In the genomic region with DNA sequence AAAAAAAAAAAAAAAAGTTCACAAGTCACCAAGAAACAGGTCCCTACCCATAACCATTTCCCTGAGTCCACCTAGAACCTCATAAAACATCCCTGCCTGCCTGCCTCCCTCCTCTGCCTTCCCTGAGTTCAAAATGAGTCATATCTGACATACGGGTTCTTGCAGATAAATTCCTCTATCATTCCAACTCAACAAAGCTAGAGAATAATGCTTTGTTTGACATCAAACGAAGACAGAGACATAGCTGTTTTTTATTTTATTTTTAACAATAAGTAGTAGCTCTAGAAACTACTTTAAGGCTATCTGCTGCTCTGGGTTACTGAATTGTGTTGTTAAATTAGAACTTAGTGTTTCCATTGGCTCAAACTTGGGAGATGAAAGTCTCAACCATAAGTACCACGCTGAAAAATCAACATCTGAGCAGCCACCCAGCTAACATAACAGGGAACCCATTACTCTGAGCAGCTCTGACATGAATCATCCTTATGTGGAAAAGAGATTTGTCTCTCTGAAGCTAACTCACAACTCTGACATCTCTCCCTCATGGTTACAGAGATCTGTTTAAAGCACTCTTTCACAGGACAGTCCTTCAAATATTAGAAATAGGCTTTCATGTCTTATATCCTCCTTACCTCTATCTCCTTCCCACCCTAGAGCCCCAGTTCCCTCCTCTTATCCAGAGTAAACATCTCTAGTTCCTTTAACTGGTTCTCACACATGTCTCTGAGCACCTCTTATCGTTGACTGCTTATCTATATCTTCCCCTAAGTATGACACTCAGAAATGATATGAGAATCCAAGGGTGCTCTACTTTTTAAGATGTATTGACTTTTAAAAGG, we compare ENCODE assay signal across 8 cellular contexts. TPM values are rescaled to one million over a fixed set of nuclear protein-coding genes. Genes with fewer than 3 reads are reported as not detected.
A peak's percentile ranks its signal among the peaks of the same experiment; 100 is the strongest.
DNase-seq lines count a peak whose midpoint lies in the region; ATAC-seq and TF ChIP-seq lines count a peak whose summit lies in the region.

No MANE protein-coding gene starts in this region.

- H3K9me3 ChIP-seq in CD4-positive, alpha-beta T cell (ENCODE audit: control insufficient read depth, low read length): peaks cover 6% of the 10 kb centered on the region
- H3K9me3 ChIP-seq in OCI-LY1 (ENCODE audit: low read length): peaks cover 3% of the 10 kb centered on the region; the same call in 1 of the 2 replicates
- H3K9me3 ChIP-seq in naive thymus-derived CD4-positive, alpha-beta T cell (ENCODE audit: control insufficient read depth in 2 of 3, low read length in 3 of 3): peaks cover 0 to 6% (median 0%) of the 10 kb centered on the region in 3 experiments

- no peaks in the 10 kb centered on the region for H3K9me2 ChIP-seq in OCI-LY1 (ENCODE audit: low read depth, low read length)

- TF ChIP-seq CTCF in CD4-positive, alpha-beta T cell (IDR thresholded peaks at IDR 0.05): no peak
- no peak for TF ChIP-seq CTCF in OCI-LY1 (IDR thresholded peaks at IDR 0.05; ENCODE audit: low read length)

- H3K4me1 ChIP-seq in OCI-LY1 (ENCODE audit: insufficient read depth, low read length, severe bottlenecking): peaks cover 59% of the 10 kb centered on the region
- H3K4me1 ChIP-seq in naive thymus-derived CD4-positive, alpha-beta T cell (ENCODE audit: control insufficient read depth in 2 of 2, insufficient read depth in 2 of 2, low read length in 2 of 2): peaks cover 13 to 39% of the 10 kb centered on the region in 2 donors

- peaks cover 40% of the 10 kb centered on the region for H3K36me3 Mint-ChIP-seq in CD4-positive, alpha-beta T cell (ENCODE audit: low read depth)
- peaks cover 21% of the 10 kb centered on the region for H3K36me3 Mint-ChIP-seq in central memory CD8-positive, alpha-beta T cell (ENCODE audit: insufficient read depth)
- peaks cover 15 to 35% (median 24%) of the 10 kb centered on the region in 5 donors for H3K36me3 Mint-ChIP-seq in naive thymus-derived CD4-positive, alpha-beta T cell

- intact Hi-C loops in CD4-positive, alpha-beta T cell (cut with DNase I, micrococcal nuclease): no loop called here
- intact Hi-C loops in naive thymus-derived CD4-positive, alpha-beta T cell (cut with micrococcal nuclease): no loop called here

- H2AFZ ChIP-seq in OCI-LY1 (ENCODE audit: low read length): no peak overlapping the region

- no peaks in the 10 kb centered on the region for H3K27me3 ChIP-seq in CD4-positive, alpha-beta T cell (ENCODE audit: control insufficient read depth, insufficient read depth, low read length)
- no peaks in the 10 kb centered on the region for H3K27me3 ChIP-seq in OCI-LY1 (ENCODE audit: insufficient read depth, low read length)
- H3K27me3 ChIP-seq in naive thymus-derived CD4-positive, alpha-beta T cell (ENCODE audit: control insufficient read depth in 2 of 2, insufficient read depth in 2 of 2, low read length in 2 of 2): no peaks in the 10 kb centered on the region

- no peak overlapping the region; the same call in 1 of the 2 replicates for H3K9ac ChIP-seq in OCI-LY1 (ENCODE audit: low read length)

- H3K4me1 Mint-ChIP-seq in CD4-positive, alpha-beta T cell (ENCODE audit: low read depth): peaks cover 75% of the 10 kb centered on the region
- H3K4me1 Mint-ChIP-seq in central memory CD8-positive, alpha-beta T cell: peaks cover 60% of the 10 kb centered on the region
- peaks cover 50 to 81% (median 77%) of the 10 kb centered on the region in 7 donors for H3K4me1 Mint-ChIP-seq in naive thymus-derived CD4-positive, alpha-beta T cell

- CTCF ChIA-PET in CD4-positive, alpha-beta T cell (lab: Charles Lee): interaction anchor here (0.7 to 1.6 kb wide), 3 partner anchors 10 to 94 kb away, joined by 3 to 4 read pairs (median 4); no protein-coding TSS in a partner anchor
- CTCF ChIA-PET in naive thymus-derived CD4-positive, alpha-beta T cell (lab: Charles Lee): interaction anchor here (1.2 kb wide), 1 partner anchor 10 kb away, joined by 5 read pairs; no protein-coding TSS in a partner anchor

- POLR2A ChIA-PET in CD4-positive, alpha-beta T cell (lab: Charles Lee): interaction anchor here (2.0 kb wide), 1 partner anchor 12 kb away, joined by 10 read pairs; a partner anchor contains a TSS
- POLR2A ChIA-PET in naive thymus-derived CD4-positive, alpha-beta T cell (lab: Charles Lee): interaction anchor here (0.7 to 3.5 kb wide), 3 partner anchors 9 to 85 kb away, joined by 3 to 34 read pairs (median 4); a partner anchor contains a TSS

- H4K20me1 ChIP-seq in OCI-LY1 (ENCODE audit: insufficient read depth, low read length): no peaks in the 10 kb centered on the region

- peak overlapping the region; percentile 90 for H3K27ac Mint-ChIP-seq in CD4-positive, alpha-beta T cell
- H3K27ac Mint-ChIP-seq in central memory CD8-positive, alpha-beta T cell (ENCODE audit: low read depth): peak overlapping the region; percentile 6
- H3K27ac Mint-ChIP-seq in naive thymus-derived CD4-positive, alpha-beta T cell: peak overlapping the region; percentile 78 to 98 (median 89)

- DNase-seq in CD4-positive, alpha-beta T cell: no peak
- no peak for DNase-seq in central memory CD8-positive, alpha-beta T cell (ENCODE audit: low spot score in 2 of 2)
- DNase-seq in naive thymus-derived CD4-positive, alpha-beta T cell: peak in 1 of 9 donors; percentile 35
- DNase-seq in NCI-H2171 treated with DMSO at 0.1 percent for 48 hours (lab: John Stamatoyannopoulos, UW): no peak
- DNase-seq in stimulated activated CD4-positive, alpha-beta T cell treated with anti-CD3 and anti-CD28 coated beads, Interleukin-4, amount 100 ng/mL, for 24 hours: no peak

- peak; percentile 44 for ATAC-seq in CD4-positive, alpha-beta T cell (ENCODE audit: poor library complexity)
- ATAC-seq in central memory CD8-positive, alpha-beta T cell (replicated peaks; ENCODE audit: extremely low read depth, poor library complexity, severe bottlenecking): no peak
- ATAC-seq in naive thymus-derived CD4-positive, alpha-beta T cell: peak; percentile 52
- no peak for ATAC-seq in HG03280 (IDR thresholded peaks at IDR 0.05; ENCODE audit: unreplicated experiment)
- ATAC-seq in HG03039 (IDR thresholded peaks at IDR 0.05; ENCODE audit: unreplicated experiment): no peak

- peak overlapping the region; percentile 52 for H3K4me3 Mint-ChIP-seq in CD4-positive, alpha-beta T cell
- H3K4me3 Mint-ChIP-seq in central memory CD8-positive, alpha-beta T cell: no peak overlapping the region
- peak overlapping the region; percentile 23 to 74 (median 60) for H3K4me3 Mint-ChIP-seq in naive thymus-derived CD4-positive, alpha-beta T cell

- 0 out of 2 replicates have a peak overlapping the region, but pooled peaks have one; percentile 41 for H3K4me2 ChIP-seq in OCI-LY1 (ENCODE audit: low read length)

- H3K79me2 ChIP-seq in OCI-LY1 (ENCODE audit: insufficient read depth, low read length): peaks cover 80% of the 10 kb centered on the region

- no peaks in the 10 kb centered on the region for H3F3A ChIP-seq in OCI-LY1 (ENCODE audit: insufficient read depth, low read length)

- H3K9me3 Mint-ChIP-seq in CD4-positive, alpha-beta T cell: peaks cover 7% of the 10 kb centered on the region
- peaks cover 6% of the 10 kb centered on the region for H3K9me3 Mint-ChIP-seq in central memory CD8-positive, alpha-beta T cell
- peaks cover 3 to 16% (median 9%) of the 10 kb centered on the region in 11 donors for H3K9me3 Mint-ChIP-seq in naive thymus-derived CD4-positive, alpha-beta T cell

- H3K27me3 Mint-ChIP-seq in CD4-positive, alpha-beta T cell: no peaks in the 10 kb centered on the region
- H3K27me3 Mint-ChIP-seq in central memory CD8-positive, alpha-beta T cell: no peaks in the 10 kb centered on the region
- H3K27me3 Mint-ChIP-seq in naive thymus-derived CD4-positive, alpha-beta T cell: no peaks in the 10 kb centered on the region

- H3K4me3 ChIP-seq in OCI-LY1 (ENCODE audit: low read depth, low read length, poor library complexity, severe bottlenecking): no peak overlapping the region
- no peak overlapping the region for H3K4me3 ChIP-seq in naive thymus-derived CD4-positive, alpha-beta T cell (ENCODE audit: low read length)

- H3K27ac ChIP-seq in CD4-positive, alpha-beta T cell (ENCODE audit: low read depth, low read length): peak overlapping the region; percentile 2
- peak overlapping the region; percentile 62 for H3K27ac ChIP-seq in OCI-LY1 (ENCODE audit: low read depth, low read length, poor library complexity, severe bottlenecking)
- peak overlapping the region; percentile 77 for H3K27ac ChIP-seq in naive thymus-derived CD4-positive, alpha-beta T cell (ENCODE audit: low read depth, low read length)

- H3K36me3 ChIP-seq in OCI-LY1 (ENCODE audit: insufficient read depth, low read length): peaks cover 40% of the 10 kb centered on the region
- H3K36me3 ChIP-seq in naive thymus-derived CD4-positive, alpha-beta T cell (ENCODE audit: control insufficient read depth in 2 of 3, insufficient read depth in 3 of 3, low read length in 3 of 3): peaks cover 0 to 13% (median 7%) of the 10 kb centered on the region in 3 experiments

RNA-seq across cellular contexts. Expression of a gene that starts 12.1 kb away (rescaled TPM):
- total RNA-seq in CD4-positive, alpha-beta T cell: 10 to 100 TPM; 22.6 to 24.4 TPM
- 10 to 100 TPM; 25.5 to 76.7 (median 29.2) TPM for total RNA-seq in naive thymus-derived CD4-positive, alpha-beta T cell
- polyA plus RNA-seq in naive thymus-derived CD4-positive, alpha-beta T cell: 10 to 100 TPM; 26.6 to 31.9 TPM

RNA-seq across cellular contexts. Expression of a gene that starts 59.4 kb away (rescaled TPM):
- not detected for total RNA-seq in CD4-positive, alpha-beta T cell
- not detected for total RNA-seq in naive thymus-derived CD4-positive, alpha-beta T cell
- polyA plus RNA-seq in naive thymus-derived CD4-positive, alpha-beta T cell: not detected

Comparison
In these comparisons a context has a peak if more than half of its experiments do, and no peak if none do; other contexts are left out.
1. ATAC-seq: peak in CD4-positive, alpha-beta T cell (single experiment) and naive thymus-derived CD4-positive, alpha-beta T cell (single experiment); none in central memory CD8-positive, alpha-beta T cell (single experiment), HG03280 (single experiment) and HG03039 (single experiment).
2. H3K27ac ChIP-seq: peak in every context shown above with its lines; median percentile 77 in naive thymus-derived CD4-positive, alpha-beta T cell; 62 in OCI-LY1; 2 in CD4-positive, alpha-beta T cell.
3. H3K27ac Mint-ChIP-seq: peak in every context shown above with its lines; median percentile 90 in CD4-positive, alpha-beta T cell; 89 in naive thymus-derived CD4-positive, alpha-beta T cell; 6 in central memory CD8-positive, alpha-beta T cell.